29 cellular contexts compared by ENCODE assay signal in the genomic region with DNA sequence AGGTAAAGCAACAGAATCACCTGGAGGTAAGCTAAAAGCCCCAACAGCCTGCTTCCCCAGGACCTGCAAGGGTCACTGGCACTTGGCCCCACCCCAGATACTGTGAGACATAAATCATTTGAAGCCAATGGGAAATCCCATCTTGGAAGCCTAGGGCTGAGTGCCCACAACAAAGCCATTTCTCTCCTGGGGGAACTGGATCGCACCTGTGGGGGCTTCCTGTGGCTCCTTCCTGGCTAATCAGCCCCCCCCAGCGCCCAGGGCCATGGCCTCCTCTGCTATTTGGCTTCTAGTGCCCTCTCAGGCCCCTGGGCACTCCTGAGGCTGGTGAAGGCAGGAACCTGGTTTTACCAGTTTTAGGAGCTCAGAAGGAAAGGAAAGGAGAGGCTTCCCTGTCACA. TPM values are rescaled to one million over a fixed set of nuclear protein-coding genes. Genes with fewer than 3 reads are reported as not detected.
A peak's percentile ranks its signal among the peaks of the same experiment; 100 is the strongest.
DNase-seq lines count a peak whose midpoint lies in the region; ATAC-seq and TF ChIP-seq lines count a peak whose summit lies in the region.
"Had no signal": no experiment of that assay in that cellular context is flagged by ENCODE, and none has a peak within 500 bp of the region (broad histone marks: within the 10 kb centered on the region; RNA-seq: fewer than 3 reads in every experiment).

No MANE protein-coding gene starts in this region.

- H3K4me1 ChIP-seq in left ventricle myocardium inferior (peaks cover 22% of the 10 kb centered on the region), gastroesophageal sphincter (peaks cover 2 to 72% (median 5%) of the 10 kb centered on the region in 3 donors), rectal smooth muscle tissue (ENCODE audit: control insufficient read depth, insufficient read depth, low read length) (peaks cover 27% of the 10 kb centered on the region), vagina (no peaks in the 10 kb centered on the region)
- H3K4me1 ChIP-seq: A549, BE2C had no signal

- H3K4me3 Mint-ChIP-seq in Calu3 (ENCODE audit: low read depth, unreplicated experiment) = no peak overlapping the region
- no peak overlapping the region for H3K4me3 Mint-ChIP-seq in activated T-cell treated with anti-CD3 and anti-CD28 coated beads, Interleukin-2, amount 50 U/mL, for 24 hours
- H3K4me3 Mint-ChIP-seq in stimulated activated memory B cell treated with anti-CD40 and anti-IgM and Interleukin-4, amounts not matched to agents 10 μg/mL and 1 μg/mL and 100 μg/mL, for 72 hours = no peak overlapping the region
- H3K4me3 Mint-ChIP-seq: activated naive CD4-positive, alpha-beta T cell treated with anti-CD3 and anti-CD28 coated beads, Interleukin-2, amount 10 ng/mL, durations not matched to agents 7 days and 5 days; naive thymus-derived CD4-positive, alpha-beta T cell; T-helper 17 cell had no signal

- no peaks in the 10 kb centered on the region for H3K36me3 ChIP-seq in left ventricle myocardium inferior
- H3K36me3 ChIP-seq in gastroesophageal sphincter = peaks cover 0 to 27% of the 10 kb centered on the region in 2 donors
- peaks cover 3% of the 10 kb centered on the region for H3K36me3 ChIP-seq in rectal smooth muscle tissue (ENCODE audit: control insufficient read depth, insufficient read depth, low read length)
- H3K36me3 ChIP-seq in vagina = no peaks in the 10 kb centered on the region
- H3K36me3 ChIP-seq: BE2C had no signal

- no peak overlapping the region for H3K9ac ChIP-seq in rectal smooth muscle tissue (ENCODE audit: low read length)
- H3K9ac ChIP-seq: SK-N-SH had no signal

- TF ChIP-seq CTCF in left ventricle myocardium inferior (IDR thresholded peaks at IDR 0.05; ENCODE audit: borderline replicate concordance) (no peak), gastroesophageal sphincter (IDR thresholded peaks at IDR 0.05) (no peak), vagina (IDR thresholded peaks at IDR 0.05) (no peak), Calu3 (IDR thresholded peaks at IDR 0.05; ENCODE audit: unreplicated experiment) (no peak)

- TF ChIP-seq EP300 in gastroesophageal sphincter (IDR thresholded peaks at IDR 0.05) = no peak

- ATAC-seq in left cardiac atrium (no peak), gastroesophageal sphincter (no peak)
- ATAC-seq in stimulated activated memory B cell treated with anti-CD40 and anti-IgM and Interleukin-4, amounts not matched to agents 10 μg/mL and 1 μg/mL and 100 μg/mL, for 72 hours = no peak
- ATAC-seq: HCT116; naive thymus-derived CD4-positive, alpha-beta T cell; right cardiac atrium; stimulated activated naive CD8-positive, alpha-beta T cell treated with anti-CD3 and anti-CD28 coated beads, Interleukin-15, Interleukin-2, amounts not matched to agents 100 U/mL and 50 U/mL, for 24 hours; T-helper 17 cell had no signal

- intact Hi-C loops in left ventricle myocardium inferior (cut with micrococcal nuclease) = no loop called here
- intact Hi-C loops in left cardiac atrium (cut with DNase I) = no loop called here
- intact Hi-C loops in vagina (cut with DNase I) = no loop called here
- intact Hi-C loops in Calu3 (cut with micrococcal nuclease; ENCODE audit: unreplicated experiment) = no loop called here

- peaks cover 30% of the 10 kb centered on the region for H3K27me3 ChIP-seq in left ventricle myocardium inferior (ENCODE audit: low read depth)
- no peaks in the 10 kb centered on the region for H3K27me3 ChIP-seq in gastroesophageal sphincter
- no peaks in the 10 kb centered on the region for H3K27me3 ChIP-seq in rectal smooth muscle tissue (ENCODE audit: control insufficient read depth, insufficient read depth, low read length)
- H3K27me3 ChIP-seq in vagina = no peaks in the 10 kb centered on the region

- CTCF ChIA-PET in Calu3 (lab: Charles Lee) = no interaction called here

- no CpG with 5 or more reads among the region's 2 CpGs for WGBS in gastroesophageal sphincter (ENCODE audit: low coverage in 1 of 2), 2 donors

- H3K4me3 ChIP-seq in left ventricle myocardium inferior (peak overlapping the region; percentile 49), gastroesophageal sphincter (peak overlapping the region; percentile 66 to 78), rectal smooth muscle tissue (ENCODE audit: low read length) (peak overlapping the region; percentile 71), vagina (peak overlapping the region; percentile 29 to 32)
- H3K4me3 ChIP-seq: A549 had no signal

- DNase-seq in left ventricle myocardium inferior (no peak), left cardiac atrium (no peak), vagina (ENCODE audit: extremely low spot score in 2 of 2) (no peak), Calu3 (no peak)
- DNase-seq in activated T-cell treated with anti-CD3 and anti-CD28 coated beads, Interleukin-2, amount 50 U/mL, for 24 hours = no peak
- DNase-seq: activated CD4-positive, alpha-beta T cell treated with anti-CD3 and anti-CD28 coated beads for 48 hours; activated naive CD4-positive, alpha-beta T cell treated with anti-CD3 and anti-CD28 coated beads, Interleukin-2, amount 10 ng/mL, durations not matched to agents 7 days and 5 days; amniotic stem cell; BE2C; COR-L47; DND-41; head of caudate nucleus; mesendoderm; naive thymus-derived CD4-positive, alpha-beta T cell; NCI-H1048; NCI-H187; NCI-H2227 treated with DMSO at 0.1 percent for 48 hours; right cardiac atrium; SK-N-SH; stimulated activated CD4-positive, alpha-beta T cell treated with anti-CD3 and anti-CD28 coated beads, Interleukin-4, amount 100 ng/mL, for 24 hours; stimulated activated naive CD8-positive, alpha-beta T cell treated with anti-CD3 and anti-CD28 coated beads, Interleukin-15, Interleukin-2, amounts not matched to agents 100 U/mL and 50 U/mL, for 24 hours; T-helper 17 cell had no signal

- no peaks in the 10 kb centered on the region for H3K36me3 Mint-ChIP-seq in Calu3 (ENCODE audit: insufficient read depth, unreplicated experiment)
- H3K36me3 Mint-ChIP-seq in activated T-cell treated with anti-CD3 and anti-CD28 coated beads, Interleukin-2, amount 50 U/mL, for 24 hours (ENCODE audit: low read depth) = no peaks in the 10 kb centered on the region
- H3K36me3 Mint-ChIP-seq in stimulated activated memory B cell treated with anti-CD40 and anti-IgM and Interleukin-4, amounts not matched to agents 10 μg/mL and 1 μg/mL and 100 μg/mL, for 72 hours = no peaks in the 10 kb centered on the region
- H3K36me3 Mint-ChIP-seq: activated naive CD4-positive, alpha-beta T cell treated with anti-CD3 and anti-CD28 coated beads, Interleukin-2, amount 10 ng/mL, durations not matched to agents 7 days and 5 days; naive thymus-derived CD4-positive, alpha-beta T cell had no signal

- BruUV-seq in Calu3 (replicated peaks; lab: Mats Ljungman, UMichigan) = no TSS peak

- TF ChIP-seq POLR2A in gastroesophageal sphincter (IDR thresholded peaks at IDR 0.05) (no peak), vagina (IDR thresholded peaks at IDR 0.05) (no peak)

- H3K9me3 Mint-ChIP-seq in Calu3 (ENCODE audit: low read depth, unreplicated experiment) = no peaks in the 10 kb centered on the region
- no peaks in the 10 kb centered on the region for H3K9me3 Mint-ChIP-seq in activated T-cell treated with anti-CD3 and anti-CD28 coated beads, Interleukin-2, amount 50 U/mL, for 24 hours
- H3K9me3 Mint-ChIP-seq in stimulated activated memory B cell treated with anti-CD40 and anti-IgM and Interleukin-4, amounts not matched to agents 10 μg/mL and 1 μg/mL and 100 μg/mL, for 72 hours = no peaks in the 10 kb centered on the region
- H3K9me3 Mint-ChIP-seq: activated naive CD4-positive, alpha-beta T cell treated with anti-CD3 and anti-CD28 coated beads, Interleukin-2, amount 10 ng/mL, durations not matched to agents 7 days and 5 days; naive thymus-derived CD4-positive, alpha-beta T cell had no signal

- H3K27me3 Mint-ChIP-seq in Calu3 (ENCODE audit: unreplicated experiment) = peaks cover 93% of the 10 kb centered on the region
- H3K27me3 Mint-ChIP-seq in activated T-cell treated with anti-CD3 and anti-CD28 coated beads, Interleukin-2, amount 50 U/mL, for 24 hours = peaks cover 8% of the 10 kb centered on the region
- peaks cover 37% of the 10 kb centered on the region for H3K27me3 Mint-ChIP-seq in stimulated activated memory B cell treated with anti-CD40 and anti-IgM and Interleukin-4, amounts not matched to agents 10 μg/mL and 1 μg/mL and 100 μg/mL, for 72 hours

- H3K27ac Mint-ChIP-seq in Calu3 (ENCODE audit: unreplicated experiment) = no peak overlapping the region
- no peak overlapping the region for H3K27ac Mint-ChIP-seq in activated T-cell treated with anti-CD3 and anti-CD28 coated beads, Interleukin-2, amount 50 U/mL, for 24 hours
- H3K27ac Mint-ChIP-seq in stimulated activated memory B cell treated with anti-CD40 and anti-IgM and Interleukin-4, amounts not matched to agents 10 μg/mL and 1 μg/mL and 100 μg/mL, for 72 hours = no peak overlapping the region
- H3K27ac Mint-ChIP-seq: activated naive CD4-positive, alpha-beta T cell treated with anti-CD3 and anti-CD28 coated beads, Interleukin-2, amount 10 ng/mL, durations not matched to agents 7 days and 5 days; naive thymus-derived CD4-positive, alpha-beta T cell had no signal

- no peaks in the 10 kb centered on the region for H3K9me3 ChIP-seq in left ventricle myocardium inferior (replicated peaks)
- H3K9me3 ChIP-seq in gastroesophageal sphincter = no peaks in the 10 kb centered on the region
- no peaks in the 10 kb centered on the region for H3K9me3 ChIP-seq in vagina
- H3K9me3 ChIP-seq: A549, BE2C, SK-N-SH had no signal

- no peaks in the 10 kb centered on the region for H3K4me1 Mint-ChIP-seq in Calu3 (ENCODE audit: low read depth, unreplicated experiment)
- H3K4me1 Mint-ChIP-seq in activated T-cell treated with anti-CD3 and anti-CD28 coated beads, Interleukin-2, amount 50 U/mL, for 24 hours (ENCODE audit: low read depth) = peaks cover 9% of the 10 kb centered on the region
- H3K4me1 Mint-ChIP-seq in stimulated activated memory B cell treated with anti-CD40 and anti-IgM and Interleukin-4, amounts not matched to agents 10 μg/mL and 1 μg/mL and 100 μg/mL, for 72 hours = peaks cover 33% of the 10 kb centered on the region

- H3K27ac ChIP-seq in left ventricle myocardium inferior (replicated peaks) = no peak overlapping the region
- peak overlapping the region; percentile 92 to 95 (median 93) for H3K27ac ChIP-seq in gastroesophageal sphincter
- H3K27ac ChIP-seq in rectal smooth muscle tissue (ENCODE audit: low read depth, low read length) = peak overlapping the region; percentile 98
- H3K27ac ChIP-seq in vagina = peak overlapping the region; percentile 33
- H3K27ac ChIP-seq: A549 had no signal

RNA-seq across cellular contexts. Expression of gene KCNMB1, which starts 1.4 kb away (rescaled TPM):
- total RNA-seq in left ventricle myocardium inferior = 1.3 TPM
- total RNA-seq in left cardiac atrium = 1 to 10 TPM; 2.2 to 6.0 TPM
- 10 to 100 TPM; 38.0 to 78.3 (median 66.6) TPM for total RNA-seq in gastroesophageal sphincter
- total RNA-seq in vagina = 4.9 TPM
- total RNA-seq in Calu3 (2022) = not detected in 2 replicates
- total RNA-seq: LHCN-M2, RPMI7951 had no signal
